Comparison of ENCODE assay signal across 19 cellular contexts in the genomic region with DNA sequence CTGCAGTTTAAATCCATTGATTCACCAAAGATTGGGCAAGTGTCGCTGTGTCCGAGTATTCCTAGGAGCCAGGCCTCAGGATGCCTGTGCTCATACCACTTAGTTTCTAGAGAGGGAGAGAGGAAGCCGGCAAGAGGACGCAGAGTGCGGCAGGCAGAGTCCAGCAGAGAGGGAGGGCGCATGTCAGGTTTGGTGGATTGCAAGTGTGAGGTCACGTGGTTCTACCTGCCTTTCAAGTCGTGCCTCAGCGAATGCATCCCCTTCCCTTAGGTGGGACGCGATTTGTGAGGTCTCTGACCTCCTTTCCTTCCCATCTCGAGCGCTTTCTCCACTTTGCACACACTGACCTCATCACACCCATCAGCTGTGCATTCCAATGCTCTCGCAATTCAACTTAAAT.
A peak's percentile ranks its signal among the peaks of the same experiment; 100 is the strongest.
DNase-seq lines count a peak whose midpoint lies in the region; ATAC-seq, FAIRE-seq and TF ChIP-seq lines count a peak whose summit lies in the region.
"Had no signal": no experiment of that assay in that cellular context is flagged by ENCODE, and none has a peak within 500 bp of the region (broad histone marks: within the 10 kb centered on the region; RNA-seq: fewer than 3 reads in every experiment).

No MANE protein-coding gene starts in this region.

- H3K18ac ChIP-seq in neuronal stem cell (ENCODE audit: low read length) = peak overlapping the region; percentile 22

- no peak for TF ChIP-seq POLR2A in A549 (IDR thresholded peaks at IDR 0.05; ENCODE audit: low read length)

- H4K8ac ChIP-seq in neuronal stem cell (ENCODE audit: low read depth, low read length) = no peak overlapping the region

- H3K9ac ChIP-seq in neuronal stem cell (ENCODE audit: low read depth, low read length, poor library complexity) = no peak overlapping the region
- H3K9ac ChIP-seq: GM23248 had no signal

- H2BK15ac ChIP-seq in neuronal stem cell (ENCODE audit: low read length) = no peak overlapping the region

- H3K4me3 ChIP-seq in A549 = no peak overlapping the region
- no peak overlapping the region for H3K4me3 ChIP-seq in neuronal stem cell (ENCODE audit: low read length in 2 of 2)
- H3K4me3 ChIP-seq in PC-9 = no peak overlapping the region
- H3K4me3 ChIP-seq: GM23248 had no signal

- H4K20me1 ChIP-seq in PC-9 (ENCODE audit: insufficient read depth) = no peaks in the 10 kb centered on the region

- H3K9me2 ChIP-seq in PC-9 (ENCODE audit: insufficient read depth) = no peaks in the 10 kb centered on the region

- H3K4me2 ChIP-seq in A549 (no peak overlapping the region), neuronal stem cell (ENCODE audit: insufficient read depth, low read length, poor library complexity, severe bottlenecking) (no peak overlapping the region), PC-9 (no peak overlapping the region)

- H3K27me3 ChIP-seq in neuronal stem cell (ENCODE audit: control insufficient read depth in 3 of 3, insufficient read depth in 3 of 3, low read depth in 1 of 3, low read length in 3 of 3) = peaks cover 0 to 2% (median 0%) of the 10 kb centered on the region in 3 experiments
- H3K27me3 ChIP-seq in PC-9 (ENCODE audit: insufficient read depth, low read depth) = peaks cover 72% of the 10 kb centered on the region

- intact Hi-C loops in posterior vena cava (cut with DNase I) = no loop called here
- intact Hi-C loops in PC-9 (cut with micrococcal nuclease; ENCODE audit: unreplicated experiment) = no loop called here

- H2AK5ac ChIP-seq in neuronal stem cell (ENCODE audit: low read depth, low read length) = no peak overlapping the region

- no peak for FAIRE-seq in A549 (lab: Jason Lieb, UNC)
- FAIRE-seq: D721Med, G401.6, GM12892, GM19239 had no signal

- TF ChIP-seq CTCF in A549 (IDR thresholded peaks at IDR 0.05) (no peak), PC-9 (conservative IDR thresholded peaks at IDR 0.05) (no peak)

- H2BK120ac ChIP-seq in neuronal stem cell (ENCODE audit: low read depth, low read length) = no peak overlapping the region

- H3K9me3 ChIP-seq in A549 (no peaks in the 10 kb centered on the region), neuronal stem cell (replicated peaks in 1 of 2; ENCODE audit: control insufficient read depth in 2 of 2, insufficient read depth in 1 of 2, low read depth in 1 of 2, low read length in 2 of 2) (peaks cover 0 to 6% of the 10 kb centered on the region in 2 donors), PC-9 (ENCODE audit: insufficient read depth, low read depth) (no peaks in the 10 kb centered on the region)

- no peak for DNase-seq in A549 (ENCODE audit: low read depth in 1 of 2, low spot score in 1 of 2)
- peak; percentile 26 for DNase-seq in ecto neural progenitor cell (ENCODE audit: low spot score)
- DNase-seq in neuronal stem cell (ENCODE audit: low spot score) = no peak
- DNase-seq in posterior vena cava (ENCODE audit: low spot score) = no peak
- no peak for DNase-seq in PC-9
- DNase-seq: COR-L47, DMS153, DMS79 treated with DMSO at 0.1 percent for 48 hours, EL, GM23248, H7 had no signal

- TF ChIP-seq RAD21 in A549 (conservative IDR thresholded peaks at IDR 0.05 in 1 of 2, IDR thresholded peaks at IDR 0.05 in 1 of 2) = no peak
- TF ChIP-seq RAD21 in Ishikawa (IDR thresholded peaks at IDR 0.05; ENCODE audit: low read depth) = no peak

- H3F3A ChIP-seq in PC-9 (ENCODE audit: insufficient read depth, low read depth) = no peaks in the 10 kb centered on the region

- ATAC-seq in A549 (no peak), GM21390 (IDR thresholded peaks at IDR 0.05; ENCODE audit: unreplicated experiment) (no peak)
- ATAC-seq: CD8-positive, alpha-beta T cell had no signal

- no peaks in the 10 kb centered on the region for H3K4me1 ChIP-seq in A549
- H3K4me1 ChIP-seq in neuronal stem cell (ENCODE audit: control insufficient read depth in 2 of 2, insufficient read depth in 1 of 2, low read depth in 1 of 2, low read length in 2 of 2) = no peaks in the 10 kb centered on the region
- no peaks in the 10 kb centered on the region for H3K4me1 ChIP-seq in PC-9 (replicated peaks; ENCODE audit: insufficient read depth)

- no peak overlapping the region for H3K23ac ChIP-seq in neuronal stem cell (ENCODE audit: low read depth, low read length, poor library complexity)

- no peak overlapping the region for H3K14ac ChIP-seq in neuronal stem cell (ENCODE audit: low read length)

- POLR2A ChIA-PET in A549 (lab: Yijun Ruan, JAX) (no interaction called here), PC-9 (lab: Charles Lee; ENCODE audit: unreplicated experiment) (no interaction called here)

- H3K4ac ChIP-seq in neuronal stem cell (ENCODE audit: low read length) = no peak overlapping the region

- H2BK12ac ChIP-seq in neuronal stem cell (ENCODE audit: low read length) = no peak overlapping the region

- H4K91ac ChIP-seq in neuronal stem cell (ENCODE audit: low read depth, low read length, poor library complexity) = no peak overlapping the region

- WGBS in A549 (ENCODE audit: missing lambda C conversion rate) = 41% methylated on average over 14 of the region's 14 CpGs
- no CpG with 5 or more reads among the region's 14 CpGs for WGBS in neuronal stem cell (ENCODE audit: extremely low coverage in 2 of 2, insufficient read length in 2 of 2, insufficient replicate concordance in 1 of 2), 2 donors

- H3K27ac ChIP-seq in A549 (no peak overlapping the region), neuronal stem cell (replicated peaks; ENCODE audit: low read length) (no peak overlapping the region), PC-9 (no peak overlapping the region)
- H3K27ac ChIP-seq: GM23248, HL-60 had no signal

- no peaks in the 10 kb centered on the region for H3K79me2 ChIP-seq in PC-9 (ENCODE audit: low read depth)

- no peak for TF ChIP-seq EP300 in A549 (IDR thresholded peaks at IDR 0.05)
- TF ChIP-seq EP300 in Ishikawa (IDR thresholded peaks at IDR 0.05; ENCODE audit: borderline replicate concordance) = no peak

- H3K36me3 ChIP-seq in neuronal stem cell (replicated peaks in 1 of 2; ENCODE audit: control insufficient read depth in 2 of 2, insufficient read depth in 2 of 2, low read length in 2 of 2) (no peaks in the 10 kb centered on the region), PC-9 (ENCODE audit: low read depth) (no peaks in the 10 kb centered on the region)

- no peak overlapping the region for H2BK5ac ChIP-seq in neuronal stem cell (ENCODE audit: low read length)

- CTCF ChIA-PET in A549 (lab: Yijun Ruan, JAX) (no interaction called here), PC-9 (lab: Charles Lee) (no interaction called here)

- no peaks in the 10 kb centered on the region for H3K79me1 ChIP-seq in neuronal stem cell (ENCODE audit: low read depth, low read length)

- H2AFZ ChIP-seq in neuronal stem cell (ENCODE audit: low read length) (no peak overlapping the region), PC-9 (no peak overlapping the region)
- H2AFZ ChIP-seq: GM23248 had no signal

- no TSS peak for BruUV-seq in PC-9 (replicated peaks; lab: Mats Ljungman, UMichigan)

TF ChIP-seq in A549, 52 proteins besides CTCF, POLR2A, EP300 and RAD21:
- TF ChIP-seq USF2 (IDR thresholded peaks at IDR 0.05) (peak; percentile 37), RNF2 (IDR thresholded peaks at IDR 0.05; ENCODE audit: borderline replicate concordance, low read depth) (no peak), KDM5A (IDR thresholded peaks at IDR 0.05) (no peak)
TF ChIP-seq in A549: peak in this region for 1.

TF ChIP-seq in Ishikawa, 13 proteins besides CTCF, POLR2A, EP300 and RAD21:
- TF ChIP-seq, protein P1, sequence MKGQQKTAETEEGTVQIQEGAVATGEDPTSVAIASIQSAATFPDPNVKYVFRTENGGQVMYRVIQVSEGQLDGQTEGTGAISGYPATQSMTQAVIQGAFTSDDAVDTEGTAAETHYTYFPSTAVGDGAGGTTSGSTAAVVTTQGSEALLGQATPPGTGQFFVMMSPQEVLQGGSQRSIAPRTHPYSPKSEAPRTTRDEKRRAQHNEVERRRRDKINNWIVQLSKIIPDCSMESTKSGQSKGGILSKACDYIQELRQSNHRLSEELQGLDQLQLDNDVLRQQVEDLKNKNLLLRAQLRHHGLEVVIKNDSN (IDR thresholded peaks at IDR 0.05) = 0 out of 2 replicates have a peak, but pooled peaks have one; percentile 30
- TF ChIP-seq, protein P2, sequence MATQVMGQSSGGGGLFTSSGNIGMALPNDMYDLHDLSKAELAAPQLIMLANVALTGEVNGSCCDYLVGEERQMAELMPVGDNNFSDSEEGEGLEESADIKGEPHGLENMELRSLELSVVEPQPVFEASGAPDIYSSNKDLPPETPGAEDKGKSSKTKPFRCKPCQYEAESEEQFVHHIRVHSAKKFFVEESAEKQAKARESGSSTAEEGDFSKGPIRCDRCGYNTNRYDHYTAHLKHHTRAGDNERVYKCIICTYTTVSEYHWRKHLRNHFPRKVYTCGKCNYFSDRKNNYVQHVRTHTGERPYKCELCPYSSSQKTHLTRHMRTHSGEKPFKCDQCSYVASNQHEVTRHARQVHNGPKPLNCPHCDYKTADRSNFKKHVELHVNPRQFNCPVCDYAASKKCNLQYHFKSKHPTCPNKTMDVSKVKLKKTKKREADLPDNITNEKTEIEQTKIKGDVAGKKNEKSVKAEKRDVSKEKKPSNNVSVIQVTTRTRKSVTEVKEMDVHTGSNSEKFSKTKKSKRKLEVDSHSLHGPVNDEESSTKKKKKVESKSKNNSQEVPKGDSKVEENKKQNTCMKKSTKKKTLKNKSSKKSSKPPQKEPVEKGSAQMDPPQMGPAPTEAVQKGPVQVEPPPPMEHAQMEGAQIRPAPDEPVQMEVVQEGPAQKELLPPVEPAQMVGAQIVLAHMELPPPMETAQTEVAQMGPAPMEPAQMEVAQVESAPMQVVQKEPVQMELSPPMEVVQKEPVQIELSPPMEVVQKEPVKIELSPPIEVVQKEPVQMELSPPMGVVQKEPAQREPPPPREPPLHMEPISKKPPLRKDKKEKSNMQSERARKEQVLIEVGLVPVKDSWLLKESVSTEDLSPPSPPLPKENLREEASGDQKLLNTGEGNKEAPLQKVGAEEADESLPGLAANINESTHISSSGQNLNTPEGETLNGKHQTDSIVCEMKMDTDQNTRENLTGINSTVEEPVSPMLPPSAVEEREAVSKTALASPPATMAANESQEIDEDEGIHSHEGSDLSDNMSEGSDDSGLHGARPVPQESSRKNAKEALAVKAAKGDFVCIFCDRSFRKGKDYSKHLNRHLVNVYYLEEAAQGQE (IDR thresholded peaks at IDR 0.05; ENCODE audit: low read depth) = no peak
